ENCODE assay signal across 21 cellular contexts in the genomic region with DNA sequence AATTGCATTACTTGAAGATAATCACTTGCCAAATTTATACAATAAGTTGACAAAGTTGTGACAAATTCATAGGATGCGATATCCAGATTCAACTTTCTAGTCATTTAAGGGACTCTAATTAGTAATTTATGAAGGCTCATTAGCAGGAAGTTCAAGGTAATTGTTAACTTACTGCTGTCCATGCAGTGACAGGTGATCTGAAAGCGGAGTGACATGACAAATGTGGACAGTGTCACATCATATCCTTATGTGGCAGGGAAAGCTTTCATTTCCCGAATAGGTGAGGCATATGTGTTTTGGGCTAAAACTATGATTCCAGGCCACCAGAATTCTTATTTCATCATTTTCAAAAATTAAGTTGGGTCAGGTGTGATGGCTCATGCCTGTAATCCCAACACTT.
DNase-seq lines count a peak whose midpoint lies in the region; ATAC-seq and TF ChIP-seq lines count a peak whose summit lies in the region.
"Had no signal": no experiment of that assay in that cellular context is flagged by ENCODE, and none has a peak within 500 bp of the region (broad histone marks: within the 10 kb centered on the region; RNA-seq: fewer than 3 reads in every experiment).

No MANE protein-coding gene starts in this region.

- no peaks in the 10 kb centered on the region for H3K9me3 ChIP-seq in transverse colon
- H3K9me3 ChIP-seq: colonic mucosa, psoas muscle had no signal

- intact Hi-C loops in transverse colon (cut with DNase I; ENCODE audit: low total_unique reads), result no loop called here

- in situ Hi-C loops in transverse colon (cut with MboI; ENCODE audit: low pct_ligation_motif_present in 1 of 4, low pct_unique_long_range_greater_than_20kb in 1 of 4, low sequenced_read_pairs in 3 of 4), result no loop called here

- DNase-seq in kidney tubule cell (ENCODE audit: low spot score) (peak; percentile 39), dedifferentiated amniotic fluid mesenchymal stem cell (ENCODE audit: extremely low spot score) (no peak), transverse colon (no peak)
- DNase-seq: activated CD8-positive, alpha-beta T cell treated with anti-CD3 and anti-CD28 coated beads for 36 hours; activated gamma-delta T cell treated with Interleukin-2 at 50 U/mL for 16 hours; activated T-cell treated with anti-CD3 and anti-CD28 coated beads for 4 hours; colonic mucosa; DMS 273 treated with DMSO at 0.1 percent for 48 hours; endodermal cell; HFFc6; NCI-H1105 treated with DMSO at 0.1 percent for 48 hours; NCI-H2081; OCI-M1; SHP77 treated with DMSO at 0.1 percent for 48 hours; SW 1271 had no signal

- no peak overlapping the region for H3K4me3 ChIP-seq in transverse colon
- H3K4me3 ChIP-seq: colonic mucosa, lung, psoas muscle had no signal

- ATAC-seq in GM19395 (IDR thresholded peaks at IDR 0.05; ENCODE audit: unreplicated experiment) (peak; percentile 63), HG02678 (IDR thresholded peaks at IDR 0.05; ENCODE audit: unreplicated experiment) (peak; percentile 79), HG03342 (IDR thresholded peaks at IDR 0.05; ENCODE audit: unreplicated experiment) (peak; percentile 58), HG02642 (IDR thresholded peaks at IDR 0.05; ENCODE audit: poor library complexity, unreplicated experiment) (no peak)
- ATAC-seq: activated CD8-positive, alpha-beta T cell treated with anti-CD3 and anti-CD28 coated beads for 36 hours had no signal

- no peaks in the 10 kb centered on the region for H3K27me3 ChIP-seq in transverse colon
- H3K27me3 ChIP-seq: colonic mucosa had no signal

- H3K27ac ChIP-seq in transverse colon, result no peak overlapping the region
- H3K27ac ChIP-seq: colonic mucosa, psoas muscle had no signal

- H3K36me3 ChIP-seq in transverse colon, result no peaks in the 10 kb centered on the region
- H3K36me3 ChIP-seq: colonic mucosa had no signal

- TF ChIP-seq POLR2A in transverse colon (IDR thresholded peaks at IDR 0.05), result no peak

- TF ChIP-seq EP300 in transverse colon (IDR thresholded peaks at IDR 0.05; ENCODE audit: low read depth), result no peak

- TF ChIP-seq CTCF in transverse colon (IDR thresholded peaks at IDR 0.05), result no peak

- WGBS in transverse colon (ENCODE audit: low coverage in 1 of 2), 2 donors, result 91 to 92% methylated on average over 3 of the region's 3 CpGs

- H3K4me1 ChIP-seq in transverse colon, result peaks cover 0 to 18% (median 9%) of the 10 kb centered on the region in 4 donors
- H3K4me1 ChIP-seq: colonic mucosa, psoas muscle had no signal
